ENCODE assay signal across 8 cellular contexts in the genomic region with DNA sequence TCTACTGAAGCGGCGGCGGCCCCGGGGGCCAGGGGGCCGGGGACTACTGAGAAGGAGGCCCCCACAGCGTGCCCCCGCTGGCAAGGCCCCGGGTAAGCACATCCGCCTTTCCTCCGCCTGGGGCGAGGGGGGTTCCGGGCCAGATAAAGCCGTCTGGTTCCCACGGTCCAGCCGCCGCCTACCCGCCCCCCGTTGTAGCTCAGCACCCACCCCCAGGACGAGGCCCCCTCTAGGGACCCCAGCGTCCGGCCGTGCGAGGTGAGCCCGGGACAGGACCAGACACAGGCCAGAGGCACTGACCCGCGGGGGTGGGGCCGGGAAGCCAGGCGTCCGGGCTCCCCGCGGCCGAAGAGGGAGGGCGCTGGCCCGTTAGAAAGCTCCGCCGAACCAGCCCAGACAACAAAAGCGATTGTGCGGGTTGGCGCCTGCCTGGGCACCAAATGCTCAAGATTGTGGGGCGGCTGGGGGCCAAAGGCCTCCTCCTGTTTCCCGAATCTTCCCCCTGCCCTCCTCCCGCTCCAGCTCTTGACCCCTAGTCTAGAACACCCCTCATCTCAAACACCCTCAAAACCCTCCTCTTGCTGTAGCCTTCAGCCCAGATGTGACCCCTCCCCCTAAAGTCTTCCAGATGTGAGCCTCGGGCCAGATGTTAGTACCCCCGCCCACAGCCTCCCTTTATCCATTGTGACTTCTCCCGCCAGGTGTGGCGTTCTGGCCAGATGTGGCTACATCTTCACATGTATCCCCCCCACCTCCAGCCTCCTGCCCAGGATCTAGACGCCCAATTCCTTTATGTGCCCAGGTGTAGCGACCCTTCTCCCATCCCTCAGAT. TPM values are rescaled to one million over a fixed set of nuclear protein-coding genes. Genes with fewer than 3 reads are reported as not detected.
DNase-seq lines count a peak whose midpoint lies in the region; ATAC-seq, FAIRE-seq and TF ChIP-seq lines count a peak whose summit lies in the region.
"Had no signal": no experiment of that assay in that cellular context is flagged by ENCODE, and none has a peak within 500 bp of the region (broad histone marks: within the 10 kb centered on the region; RNA-seq: fewer than 3 reads in every experiment).

No MANE protein-coding gene starts in this region.

- H3K27me3 ChIP-seq in stomach = peaks cover 3 to 83% (median 48%) of the 10 kb centered on the region in 3 donors

- peaks cover 44% of the 10 kb centered on the region for H3K4me1 Mint-ChIP-seq in activated naive CD8-positive, alpha-beta T cell treated with anti-CD3 and anti-CD28 coated beads, Interleukin-2, amount 10 ng/mL, durations not matched to agents 7 days and 5 days

- no peak for ATAC-seq in activated naive CD8-positive, alpha-beta T cell treated with anti-CD3 and anti-CD28 coated beads, Interleukin-2, amount 10 ng/mL, durations not matched to agents 7 days and 5 days (ENCODE audit: low read depth)
- no peak for ATAC-seq in GM19463 (IDR thresholded peaks at IDR 0.05; ENCODE audit: unreplicated experiment)
- ATAC-seq: Panc1 had no signal

- TF ChIP-seq POLR2A in stomach (IDR thresholded peaks at IDR 0.05) (no peak), GM12892 (IDR thresholded peaks at IDR 0.05; ENCODE audit: low read depth, low read length) (no peak)

- WGBS in stomach, 5 donors = 2 to 20% (median 5%) methylated on average over 13 to 48 of the region's 48 CpGs

- H3K4me3 Mint-ChIP-seq in activated naive CD8-positive, alpha-beta T cell treated with anti-CD3 and anti-CD28 coated beads, Interleukin-2, amount 10 ng/mL, durations not matched to agents 7 days and 5 days = peak overlapping the region; percentile 53

- H3K4me1 ChIP-seq in kidney (ENCODE audit: control insufficient read depth in 1 of 2, insufficient read depth in 1 of 2, low read depth in 1 of 2, low read length in 2 of 2) (peaks cover 6 to 30% of the 10 kb centered on the region in 2 donors), stomach (peaks cover 58 to 88% (median 85%) of the 10 kb centered on the region in 4 donors)

- TF ChIP-seq EP300 in stomach (IDR thresholded peaks at IDR 0.05) = no peak

- POLR2A ChIA-PET in activated naive CD8-positive, alpha-beta T cell treated with anti-CD3 and anti-CD28 coated beads, Interleukin-2, amount 10 ng/mL, durations not matched to agents 7 days and 5 days (lab: Charles Lee) = interaction anchor here (0.5 to 0.9 kb wide), 3 partner anchors 13 to 46 kb away, joined by 3 read pairs; no protein-coding TSS in a partner anchor

- H3K27ac ChIP-seq in kidney (ENCODE audit: low read depth in 2 of 2, low read length in 2 of 2) (peak overlapping the region in 1 of 2 donors; percentile 11), stomach (peak overlapping the region; percentile 17 to 89 (median 72))

- intact Hi-C loops in kidney (cut with DNase I) (no loop called here), stomach (cut with DNase I; ENCODE audit: low total_unique reads) (no loop called here)

- no peak for FAIRE-seq in kidney (lab: Jason Lieb, UNC)
- FAIRE-seq in GM12892 (lab: Jason Lieb, UNC) = no peak

- peaks cover 60% of the 10 kb centered on the region for H3K27me3 Mint-ChIP-seq in activated naive CD8-positive, alpha-beta T cell treated with anti-CD3 and anti-CD28 coated beads, Interleukin-2, amount 10 ng/mL, durations not matched to agents 7 days and 5 days

- H3K9me3 ChIP-seq in kidney (ENCODE audit: control insufficient read depth in 1 of 2, low read length in 2 of 2) (no peaks in the 10 kb centered on the region), stomach (no peaks in the 10 kb centered on the region)

- no peaks in the 10 kb centered on the region for H3K36me3 ChIP-seq in kidney (ENCODE audit: control insufficient read depth in 1 of 2, insufficient read depth in 2 of 2, low read length in 2 of 2)
- no peaks in the 10 kb centered on the region for H3K36me3 ChIP-seq in stomach

- H3K9me3 Mint-ChIP-seq in activated naive CD8-positive, alpha-beta T cell treated with anti-CD3 and anti-CD28 coated beads, Interleukin-2, amount 10 ng/mL, durations not matched to agents 7 days and 5 days = no peaks in the 10 kb centered on the region

- DNase-seq in KBM-7 (peak; percentile 34), kidney (peak; percentile 83), stomach (no peak), GM12892 (ENCODE audit: insufficient read length) (no peak), CD1c-positive myeloid dendritic cell (ENCODE audit: extremely low spot score) (no peak)
- DNase-seq in activated naive CD8-positive, alpha-beta T cell treated with anti-CD3 and anti-CD28 coated beads, Interleukin-2, amount 10 ng/mL, durations not matched to agents 7 days and 5 days = no peak

- H3K4me3 ChIP-seq in kidney (ENCODE audit: low read length in 2 of 2) (peak overlapping the region in 1 of 2 donors; percentile 17), stomach (peak overlapping the region; percentile 15 to 59 (median 55))

- no peak overlapping the region for H3K9ac ChIP-seq in kidney (ENCODE audit: low read length in 2 of 2)

- in situ Hi-C loops in KBM-7 (cut with MboI; ENCODE audit: low pct_unique_long_range_greater_than_20kb, low sequenced_read_pairs) = no loop called here

- H3K27ac Mint-ChIP-seq in activated naive CD8-positive, alpha-beta T cell treated with anti-CD3 and anti-CD28 coated beads, Interleukin-2, amount 10 ng/mL, durations not matched to agents 7 days and 5 days = no peak overlapping the region

- TF ChIP-seq CTCF in kidney (IDR thresholded peaks at IDR 0.05; ENCODE audit: borderline replicate concordance, extremely low read depth, insufficient read depth) = no peak
- TF ChIP-seq CTCF in stomach (IDR thresholded peaks at IDR 0.05) = no peak

- no peaks in the 10 kb centered on the region for H3K36me3 Mint-ChIP-seq in activated naive CD8-positive, alpha-beta T cell treated with anti-CD3 and anti-CD28 coated beads, Interleukin-2, amount 10 ng/mL, durations not matched to agents 7 days and 5 days

RNA-seq across cellular contexts. Expression of gene LTBP4, which starts 0.9 kb away (rescaled TPM):
- total RNA-seq in activated naive CD8-positive, alpha-beta T cell treated with anti-CD3 and anti-CD28 coated beads, Interleukin-2, amount 10 ng/mL, durations not matched to agents 7 days and 5 days = 10 to 100 TPM; 83.3 to 94.0 TPM
- 155 TPM for total RNA-seq in kidney
- 52.1 TPM for polyA plus RNA-seq in kidney (ENCODE audit: insufficient read depth, low read depth, low replicate concordance)
- total RNA-seq in stomach = 1,000 to 10,000 TPM in 1 of 5 donors, 100 to 1,000 TPM in 3, 10 to 100 TPM in 1; 79.0 to 1,027 (median 190) TPM
- 100 to 1,000 TPM in 1 of 3 donors, 10 to 100 TPM in 2; 66.1 to 102 (median 98.6) TPM for polyA plus RNA-seq in stomach
- 7.4 TPM for polyA plus RNA-seq in GM12892 (2012; ENCODE audit: missing spikeins)

RNA-seq across cellular contexts. Expression of gene SHKBP1, which starts 23.6 kb away (rescaled TPM):
- total RNA-seq in activated naive CD8-positive, alpha-beta T cell treated with anti-CD3 and anti-CD28 coated beads, Interleukin-2, amount 10 ng/mL, durations not matched to agents 7 days and 5 days = 100 to 1,000 TPM; 139 to 140 TPM
- total RNA-seq in kidney = 69.6 TPM
- 91.3 TPM for polyA plus RNA-seq in kidney (ENCODE audit: insufficient read depth, low read depth, low replicate concordance)
- 100 to 1,000 TPM in 1 of 5 donors, 10 to 100 TPM in 4; 15.8 to 102 (median 70.6) TPM for total RNA-seq in stomach
- polyA plus RNA-seq in stomach = 10 to 100 TPM; 76.1 to 95.7 (median 79.9) TPM
- polyA plus RNA-seq in GM12892 (2012; ENCODE audit: missing spikeins) = 38.2 TPM

Comparison
In these comparisons a context has a peak if more than half of its experiments do, and no peak if none do; other contexts are left out.
1. DNase-seq: peak in KBM-7 (single experiment) and kidney (single experiment); none in activated naive CD8-positive, alpha-beta T cell treated with anti-CD3 and anti-CD28 coated beads, Interleukin-2, amount 10 ng/mL, durations not matched to agents 7 days and 5 days (single experiment), stomach (single experiment), GM12892 (single experiment) and CD1c-positive myeloid dendritic cell (single experiment).